ENCODE assay signal across 18 cellular contexts in genomic region chr3:11956781-11957180, GRCh38. TPM values are rescaled to one million over a fixed set of nuclear protein-coding genes. Genes with fewer than 3 reads are reported as not detected.
A peak's percentile ranks its signal among the peaks of the same experiment; 100 is the strongest.
DNase-seq lines count a peak whose midpoint lies in the region; ATAC-seq and TF ChIP-seq lines count a peak whose summit lies in the region.
"Had no signal": no experiment of that assay in that cellular context is flagged by ENCODE, and none has a peak within 500 bp of the region (broad histone marks: within the 10 kb centered on the region; RNA-seq: fewer than 3 reads in every experiment).

No MANE protein-coding gene starts in this region.

- DNase-seq in dorsolateral prefrontal cortex (peak in 6 of 10 donors; percentile 20 to 66 (median 53)), osteocyte (ENCODE audit: extremely low spot score, unreplicated experiment) (peak; percentile 51), testis (peak; percentile 15), retina (no peak)
- DNase-seq: ACHN; BE2C; C1 segment of cervical spinal cord; CD4-positive, CD25-positive, alpha-beta regulatory T cell; CD8-positive, alpha-beta memory T cell; COR-L47; DMS 273 treated with DMSO at 0.1 percent for 48 hours; HCEC 1CT; HFFc6 had no signal

- H3K4me3 Mint-ChIP-seq in nephron, result no peak overlapping the region
- no peak overlapping the region for H3K4me3 Mint-ChIP-seq in osteocyte (ENCODE audit: unreplicated experiment)
- H3K4me3 Mint-ChIP-seq: CD4-positive, CD25-positive, alpha-beta regulatory T cell; CD8-positive, alpha-beta memory T cell; GM23338; HFFc6 had no signal

- H3K27me3 ChIP-seq in dorsolateral prefrontal cortex (no peaks in the 10 kb centered on the region), testis (no peaks in the 10 kb centered on the region)
- H3K27me3 ChIP-seq: BE2C had no signal

- ATAC-seq in HG03439 (IDR thresholded peaks at IDR 0.05; ENCODE audit: unreplicated experiment), result no peak
- no peak for ATAC-seq in GM18517 (IDR thresholded peaks at IDR 0.05; ENCODE audit: unreplicated experiment)
- ATAC-seq: GM23338 had no signal

- peaks cover 3% of the 10 kb centered on the region for H3K4me1 ChIP-seq in testis

- 36 to 51% methylated on average over 7 of the region's 7 CpGs for WGBS in testis, 2 donors

- H3K4me1 Mint-ChIP-seq in nephron (peaks cover 44% of the 10 kb centered on the region), osteocyte (ENCODE audit: unreplicated experiment) (no peaks in the 10 kb centered on the region)
- H3K4me1 Mint-ChIP-seq: CD4-positive, CD25-positive, alpha-beta regulatory T cell; CD8-positive, alpha-beta memory T cell; GM23338 had no signal

- H3K27ac Mint-ChIP-seq in nephron, result peak overlapping the region in 2 of 3 experiments; percentile 20 to 47
- no peak overlapping the region for H3K27ac Mint-ChIP-seq in osteocyte (ENCODE audit: unreplicated experiment)
- H3K27ac Mint-ChIP-seq: CD4-positive, CD25-positive, alpha-beta regulatory T cell; CD8-positive, alpha-beta memory T cell; GM23338; HFFc6 had no signal

- H3K9me3 Mint-ChIP-seq in nephron (no peaks in the 10 kb centered on the region), osteocyte (ENCODE audit: unreplicated experiment) (peaks cover 12% of the 10 kb centered on the region)
- H3K9me3 Mint-ChIP-seq: HFFc6 had no signal

- H3K36me3 ChIP-seq in testis (ENCODE audit: low read depth, missing control alignments), result no peaks in the 10 kb centered on the region
- H3K36me3 ChIP-seq: BE2C had no signal

- peaks cover 11% of the 10 kb centered on the region for H3K27me3 Mint-ChIP-seq in nephron (ENCODE audit: low read depth)
- H3K27me3 Mint-ChIP-seq in osteocyte (ENCODE audit: unreplicated experiment), result peaks cover 2% of the 10 kb centered on the region

- TF ChIP-seq CTCF in dorsolateral prefrontal cortex (IDR thresholded peaks at IDR 0.05 in 54 of 56, conservative IDR thresholded peaks at IDR 0.05 in 2 of 56; ENCODE audit: low read depth in 1 of 56, partially characterized antibody in 56 of 56), result no peak
- no peak for TF ChIP-seq CTCF in nephron (IDR thresholded peaks at IDR 0.05; ENCODE audit: unreplicated experiment in 3 of 3)
- no peak for TF ChIP-seq CTCF in osteocyte (IDR thresholded peaks at IDR 0.05)
- TF ChIP-seq CTCF in testis (IDR thresholded peaks at IDR 0.05), result no peak

- no peaks in the 10 kb centered on the region for H3K9me3 ChIP-seq in testis
- H3K9me3 ChIP-seq: BE2C had no signal

- H3K36me3 Mint-ChIP-seq in nephron (ENCODE audit: low read depth) (no peaks in the 10 kb centered on the region), osteocyte (ENCODE audit: unreplicated experiment) (no peaks in the 10 kb centered on the region)
- H3K36me3 Mint-ChIP-seq: CD4-positive, CD25-positive, alpha-beta regulatory T cell; CD8-positive, alpha-beta memory T cell had no signal

- no peak overlapping the region for H3K4me3 ChIP-seq in dorsolateral prefrontal cortex
- H3K4me3 ChIP-seq in testis, result no peak overlapping the region
- H3K4me3 ChIP-seq: GM23338 had no signal

- H3K27ac ChIP-seq in dorsolateral prefrontal cortex (peak overlapping the region in 12 of 59 donors; percentile 1 to 62 (median 30)), testis (no peak overlapping the region)

- intact Hi-C loops in dorsolateral prefrontal cortex (cut with DNase I) (loop anchor here in 1 of 2 donors (10.0 kb wide), 1 partner anchor 88 kb away; no protein-coding TSS in a partner anchor), testis (cut with DNase I; ENCODE audit: low total_unique reads) (no loop called here)

- TF ChIP-seq POLR2A in testis (IDR thresholded peaks at IDR 0.05), result no peak

RNA-seq across cellular contexts. Expression of gene SYN2, which starts 47.4 kb away (rescaled TPM):
- total RNA-seq in dorsolateral prefrontal cortex (100 to 1,000 TPM in 117 of 120 experiments, 10 to 100 TPM in 3; 64.5 to 365 (median 234) TPM), osteocyte (0.46 TPM in 1 of 2 replicates, not detected in the other), testis (10 to 100 TPM; 15.0 to 17.4 TPM)
- polyA plus RNA-seq in testis (ENCODE audit: insufficient read depth, low read depth, low replicate concordance), result 10.6 TPM
- total RNA-seq: CD4-positive, CD25-positive, alpha-beta regulatory T cell; HT-29 had no signal
- polyA plus RNA-seq: CD4-positive, CD25-positive, alpha-beta regulatory T cell; CD8-positive, alpha-beta memory T cell had no signal

Comparison
In these comparisons a context has a peak if more than half of its experiments do, and no peak if none do; other contexts are left out.
1. RNA of gene SYN2, which starts 47.4 kb away (total RNA-seq): 64.5 to 365 TPM in dorsolateral prefrontal cortex and 15.0 to 17.4 TPM in testis; 0.46 TPM in osteocyte; every median in the first group is over 10 times any median in the second.